Comparison of ENCODE assay signal across 1 cellular context in genomic region chr9:107491081-107492053, GRCh38.
TF ChIP-seq lines count a peak whose summit lies in the region.

No MANE protein-coding gene starts in this region.

TF ChIP-seq in HepG2, 621 proteins besides CTCF, POLR2A, EP300 and RAD21 (continued from another document):
- TF ChIP-seq BCLAF1 (IDR thresholded peaks at IDR 0.05): no peak
- TF ChIP-seq ZNF770 (CRISPR knock-in tag; IDR thresholded peaks at IDR 0.05): no peak
- no peak for TF ChIP-seq SMYD3 (CRISPR knock-in tag; IDR thresholded peaks at IDR 0.05)
- TF ChIP-seq ZNF264 (CRISPR knock-in tag; IDR thresholded peaks at IDR 0.05): no peak
- no peak for TF ChIP-seq CBFB (CRISPR knock-in tag; IDR thresholded peaks at IDR 0.05)
- no peak for TF ChIP-seq ZFP82 (CRISPR knock-in tag; IDR thresholded peaks at IDR 0.05; ENCODE audit: borderline replicate concordance)
- TF ChIP-seq SOX5 (CRISPR knock-in tag; IDR thresholded peaks at IDR 0.05; ENCODE audit: borderline replicate concordance): no peak
- TF ChIP-seq TBL1XR1 (IDR thresholded peaks at IDR 0.05; ENCODE audit: borderline replicate concordance, low read length, partially characterized antibody): no peak
- TF ChIP-seq HDAC1 (CRISPR knock-in tag; IDR thresholded peaks at IDR 0.05): no peak
- TF ChIP-seq MXD4 (CRISPR knock-in tag; IDR thresholded peaks at IDR 0.05): no peak
- no peak for TF ChIP-seq ZNF784 (CRISPR knock-in tag; IDR thresholded peaks at IDR 0.05; ENCODE audit: borderline replicate concordance)
- no peak for TF ChIP-seq REXO4 (CRISPR knock-in tag; IDR thresholded peaks at IDR 0.05; ENCODE audit: borderline replicate concordance)
